In the genomic region with DNA sequence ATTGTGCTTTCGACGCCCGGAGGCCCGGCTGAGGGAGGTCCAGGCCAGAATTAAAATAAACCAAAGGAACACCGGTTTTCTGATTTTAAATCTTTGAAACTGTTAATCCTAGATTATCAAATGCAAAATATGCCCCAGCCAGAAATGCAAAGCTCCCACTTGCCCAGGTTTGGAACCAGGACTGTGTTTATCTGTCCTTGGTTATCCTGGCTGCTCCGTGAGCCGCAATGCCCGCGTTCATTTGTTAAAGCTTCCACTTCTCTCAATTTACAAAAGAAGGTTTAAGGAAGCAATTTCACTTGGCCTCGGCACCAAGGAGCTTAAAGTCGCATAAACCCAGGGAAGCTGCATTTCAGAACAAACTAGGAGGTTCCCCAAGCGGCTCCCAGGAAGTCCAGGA, we compare ENCODE assay signal across 28 cellular contexts.
"Had no signal": no experiment of that assay in that cellular context is flagged by ENCODE, and none has a peak within 500 bp of the region (broad histone marks: within the 10 kb centered on the region; RNA-seq: fewer than 3 reads in every experiment).

No MANE protein-coding gene starts in this region.

- H3K27ac ChIP-seq: neutrophil, pancreas, prostate gland, right lobe of liver, sigmoid colon, suprapubic skin, testis, tibial artery, transverse colon, upper lobe of right lung, uterus had no signal

- H3K27me3 ChIP-seq: neutrophil, pancreas, right lobe of liver, testis, transverse colon, uterus had no signal

- FAIRE-seq: pancreas, small intestine had no signal

- H3K36me3 ChIP-seq: neutrophil, pancreas, prostate gland, right lobe of liver, sigmoid colon, suprapubic skin, tibial artery, transverse colon, upper lobe of right lung, uterus had no signal

- H3K4me3 ChIP-seq: pancreas, prostate gland, right lobe of liver, sigmoid colon, suprapubic skin, testis, tibial artery, transverse colon, upper lobe of right lung, uterus had no signal

- H3K4me1 ChIP-seq: pancreas, prostate gland, right lobe of liver, sigmoid colon, testis, tibial artery, transverse colon, upper lobe of right lung, uterus had no signal

- ATAC-seq: naive thymus-derived CD8-positive, alpha-beta T cell; natural killer cell treated with Interleukin-12 subunit alpha and Interleukin-12 subunit beta and Interleukin-15 and Interleukin-18, amount 100 ng/mL, for 72 hours; pancreas; right cardiac atrium; right lobe of liver; stimulated activated memory B cell treated with anti-CD40 and anti-IgM and Interleukin-4, amounts not matched to agents 10 μg/mL and 1 μg/mL and 100 μg/mL, for 72 hours; stimulated activated naive CD8-positive, alpha-beta T cell treated with anti-CD3 and anti-CD28 coated beads, Interleukin-15, amount 100 ng/mL, for 72 hours; stimulated activated naive CD8-positive, alpha-beta T cell treated with anti-CD3 and anti-CD28 coated beads, Interleukin-15, Interleukin-2, amounts not matched to agents 100 U/mL and 50 U/mL, for 24 hours; upper lobe of right lung had no signal

- DNase-seq: naive thymus-derived CD8-positive, alpha-beta T cell; nephron progenitor cell; nucleus accumbens; retina; sigmoid colon; small intestine; stimulated activated CD4-positive, alpha-beta T cell treated with anti-CD3 and anti-CD28 coated beads, Interleukin-12 subunit alpha, Interleukin-12 subunit beta, amount 100 ng/mL, for 4 hours; stimulated activated CD4-positive, alpha-beta T cell treated with anti-CD3 and anti-CD28 coated beads, Interleukin-1b, Interleukin-23, amount 100 ng/mL, for 48 hours; stimulated activated CD4-positive, alpha-beta T cell treated with anti-CD3 and anti-CD28 coated beads, Interleukin-4, amount 100 ng/mL, for 1 hour; stimulated activated CD4-positive, alpha-beta T cell treated with anti-CD3 and anti-CD28 coated beads, Interleukin-4, amount 100 ng/mL, for 4 hours; stimulated activated CD8-positive, alpha-beta memory T cell treated with anti-CD3 and anti-CD28 coated beads, Interleukin-4, amount 100 ng/mL, for 48 hours; stimulated activated naive CD4-positive, alpha-beta T cell; stimulated activated naive CD8-positive, alpha-beta T cell treated with anti-CD3 and anti-CD28 coated beads, Interleukin-15, amount 100 ng/mL, for 72 hours; stimulated activated naive CD8-positive, alpha-beta T cell treated with anti-CD3 and anti-CD28 coated beads, Interleukin-15, Interleukin-2, amounts not matched to agents 100 U/mL and 50 U/mL, for 24 hours; substantia nigra; testis; tibial artery; transverse colon; upper lobe of right lung; uterus had no signal

- H3K9me3 ChIP-seq: neutrophil, pancreas, prostate gland, right lobe of liver, sigmoid colon, suprapubic skin, testis, tibial artery, transverse colon, upper lobe of right lung, uterus had no signal
